Comparison of ENCODE assay signal across 8 cellular contexts in genomic region chr2:263774-264492, GRCh38. TPM values are rescaled to one million over a fixed set of nuclear protein-coding genes. Genes with fewer than 3 reads are reported as not detected.
DNase-seq lines count a peak whose midpoint lies in the region; ATAC-seq and TF ChIP-seq lines count a peak whose summit lies in the region.

TSS of gene SH3YL1 (minus strand) at chr2:264032. CDS start at chr2:263984, 48 bp downstream.

- WGBS in stomach, 5 donors, result 0 to 2% (median 0%) methylated on average over 15 to 77 of the region's 77 CpGs

- H3K27ac ChIP-seq in muscle layer of colon (ENCODE audit: low read depth, low read length), result peak within 1 kb of the TSS; percentile 74
- H3K27ac ChIP-seq in stomach, result peak within 1 kb of the TSS; percentile 92 to 97 (median 95)

- no peak for TF ChIP-seq EP300 in stomach (IDR thresholded peaks at IDR 0.05)

- ATAC-seq in GM21717 (IDR thresholded peaks at IDR 0.05; ENCODE audit: unreplicated experiment), result peak; percentile 23
- ATAC-seq in activated CD8-positive, alpha-beta memory T cell treated with anti-CD3 and anti-CD28 coated beads, Interleukin-2, amount 10 ng/mL, durations not matched to agents 7 days and 5 days, result peak; percentile 34

- intact Hi-C loops in stomach (cut with DNase I; ENCODE audit: low total_unique reads), result no loop called here

- peaks cover 31% of the 10 kb centered on the region for H3K36me3 ChIP-seq in MG63
- no peaks in the 10 kb centered on the region for H3K36me3 ChIP-seq in muscle layer of colon (ENCODE audit: insufficient read depth, low read length)
- peaks cover 0 to 6% (median 0%) of the 10 kb centered on the region in 4 donors for H3K36me3 ChIP-seq in stomach

- peak; percentile 60 for DNase-seq in COR-L47 (lab: John Stamatoyannopoulos, UW)
- DNase-seq in MG63, result no peak
- DNase-seq in activated CD8-positive, alpha-beta memory T cell treated with anti-CD3 and anti-CD28 coated beads, Interleukin-2, amount 10 ng/mL, durations not matched to agents 7 days and 5 days, result peak; percentile 59
- DNase-seq in epithelial cell of esophagus (ENCODE audit: low read depth), result peak; percentile 83
- peak; percentile 87 for DNase-seq in stomach
- DNase-seq in Ammon's horn (ENCODE audit: low spot score), result no peak

- peaks cover 20% of the 10 kb centered on the region for H3K36me3 Mint-ChIP-seq in activated CD8-positive, alpha-beta memory T cell treated with anti-CD3 and anti-CD28 coated beads, Interleukin-2, amount 10 ng/mL, durations not matched to agents 7 days and 5 days

- H3K4me3 ChIP-seq in MG63, result peak within 1 kb of the TSS; percentile 76
- H3K4me3 ChIP-seq in epithelial cell of esophagus (ENCODE audit: low read length), result peak within 1 kb of the TSS; percentile 90
- peak within 1 kb of the TSS; percentile 71 to 97 for H3K4me3 ChIP-seq in muscle layer of colon (ENCODE audit: low read depth in 1 of 2, low read length in 2 of 2)
- peak within 1 kb of the TSS; percentile 61 to 93 (median 78) for H3K4me3 ChIP-seq in stomach

- no peaks in the 10 kb centered on the region for H3K27me3 Mint-ChIP-seq in activated CD8-positive, alpha-beta memory T cell treated with anti-CD3 and anti-CD28 coated beads, Interleukin-2, amount 10 ng/mL, durations not matched to agents 7 days and 5 days

- H3K27me3 ChIP-seq in MG63 (no peaks in the 10 kb centered on the region), muscle layer of colon (ENCODE audit: control insufficient read depth in 1 of 2, insufficient read depth in 2 of 2, low read length in 2 of 2) (no peaks in the 10 kb centered on the region), stomach (no peaks in the 10 kb centered on the region)

- TF ChIP-seq CTCF in epithelial cell of esophagus (IDR thresholded peaks at IDR 0.05; ENCODE audit: insufficient read depth, low read depth, low read length, missing control alignments) (no peak), stomach (IDR thresholded peaks at IDR 0.05) (no peak)

- H3K4me3 Mint-ChIP-seq in activated CD8-positive, alpha-beta memory T cell treated with anti-CD3 and anti-CD28 coated beads, Interleukin-2, amount 10 ng/mL, durations not matched to agents 7 days and 5 days, result peak within 1 kb of the TSS; percentile 94

- peak within 1 kb of the TSS; percentile 85 for H3K9ac ChIP-seq in muscle layer of colon (ENCODE audit: low read length)

- CTCF ChIA-PET in activated CD8-positive, alpha-beta memory T cell treated with anti-CD3 and anti-CD28 coated beads, Interleukin-2, amount 10 ng/mL, durations not matched to agents 7 days and 5 days (lab: Charles Lee), result interaction anchor here (3.8 kb wide), 1 partner anchor 17 kb away, joined by 12 read pairs; no protein-coding TSS in a partner anchor

- H3K9me3 ChIP-seq in MG63 (peaks cover 2% of the 10 kb centered on the region; the same call in 1 of the 2 replicates), muscle layer of colon (ENCODE audit: low read length) (no peaks in the 10 kb centered on the region), stomach (no peaks in the 10 kb centered on the region)

- peaks cover 13% of the 10 kb centered on the region for H3K4me1 ChIP-seq in muscle layer of colon (ENCODE audit: insufficient read depth, low read length)
- H3K4me1 ChIP-seq in stomach, result peaks cover 39 to 72% (median 65%) of the 10 kb centered on the region in 4 donors

- H3K4me1 Mint-ChIP-seq in activated CD8-positive, alpha-beta memory T cell treated with anti-CD3 and anti-CD28 coated beads, Interleukin-2, amount 10 ng/mL, durations not matched to agents 7 days and 5 days, result peaks cover 34% of the 10 kb centered on the region

- peak within 1 kb of the TSS; percentile 94 for H3K27ac Mint-ChIP-seq in activated CD8-positive, alpha-beta memory T cell treated with anti-CD3 and anti-CD28 coated beads, Interleukin-2, amount 10 ng/mL, durations not matched to agents 7 days and 5 days

- peak in 2 of 4 donors; percentile 8 to 79 for TF ChIP-seq POLR2A in stomach (IDR thresholded peaks at IDR 0.05)

- no peaks in the 10 kb centered on the region for H3K9me3 Mint-ChIP-seq in activated CD8-positive, alpha-beta memory T cell treated with anti-CD3 and anti-CD28 coated beads, Interleukin-2, amount 10 ng/mL, durations not matched to agents 7 days and 5 days (ENCODE audit: low read depth)

RNA-seq across cellular contexts. Expression of gene SH3YL1, which starts in this region (rescaled TPM):
- total RNA-seq in MG63 (2014; rRNA removed; shearing (Covaris generic); ENCODE audit: low replicate concordance), result 19.4 and 26.6 TPM in 2 replicates
- total RNA-seq in activated CD8-positive, alpha-beta memory T cell treated with anti-CD3 and anti-CD28 coated beads, Interleukin-2, amount 10 ng/mL, durations not matched to agents 7 days and 5 days, result 10 to 100 TPM; 14.5 to 17.9 TPM
- 100 to 1,000 TPM in 3 of 5 donors, 10 to 100 TPM in 2; 45.5 to 219 (median 130) TPM for total RNA-seq in stomach
- 100 to 1,000 TPM in 2 of 3 donors, 10 to 100 TPM in 1; 95.2 to 230 (median 156) TPM for polyA plus RNA-seq in stomach

Comparison
In these comparisons a context has a peak if more than half of its experiments do, and no peak if none do; other contexts are left out.
1. DNase-seq: peak in COR-L47 (single experiment), activated CD8-positive, alpha-beta memory T cell treated with anti-CD3 and anti-CD28 coated beads, Interleukin-2, amount 10 ng/mL, durations not matched to agents 7 days and 5 days (single experiment), epithelial cell of esophagus (single experiment) and stomach (single experiment); none in MG63 (single experiment) and Ammon's horn (single experiment).
2. Peak in every context shown above with its lines, with median percentiles within 50 percentile points of each other: H3K4me3 ChIP-seq.